In genomic region chr12:31233061-31233730, GRCh38 we compare ENCODE assay signal across 17 cellular contexts.
DNase-seq lines count a peak whose midpoint lies in the region; ATAC-seq and TF ChIP-seq lines count a peak whose summit lies in the region.
"Had no signal": no experiment of that assay in that cellular context is flagged by ENCODE, and none has a peak within 500 bp of the region (broad histone marks: within the 10 kb centered on the region; RNA-seq: fewer than 3 reads in every experiment).

No MANE protein-coding gene starts in this region.

- TF ChIP-seq CTCF in colonic mucosa (IDR thresholded peaks at IDR 0.05) (no peak), esophagus muscularis mucosa (IDR thresholded peaks at IDR 0.05) (no peak), osteoblast (IDR thresholded peaks at IDR 0.05; ENCODE audit: extremely low read depth, low read depth, low read length) (no peak)

- no peaks in the 10 kb centered on the region for H4K20me1 ChIP-seq in osteoblast (ENCODE audit: insufficient read depth, low read length)

- intact Hi-C loops in colonic mucosa (cut with DNase I) (no loop called here), esophagus muscularis mucosa (cut with DNase I) (no loop called here)

- H3K9me3 ChIP-seq in colonic mucosa = no peaks in the 10 kb centered on the region
- H3K9me3 ChIP-seq in esophagus muscularis mucosa = peaks cover 0 to 6% (median 0%) of the 10 kb centered on the region in 4 donors
- no peaks in the 10 kb centered on the region for H3K9me3 ChIP-seq in osteoblast (ENCODE audit: low read depth, low read length)

- H3K36me3 ChIP-seq in colonic mucosa (no peaks in the 10 kb centered on the region), esophagus muscularis mucosa (no peaks in the 10 kb centered on the region), osteoblast (ENCODE audit: insufficient read depth, low read length) (no peaks in the 10 kb centered on the region)

- no peak overlapping the region for H3K9ac ChIP-seq in colonic mucosa (ENCODE audit: low read depth in 2 of 2, low read length in 2 of 2)

- no peak for TF ChIP-seq POLR2A in esophagus muscularis mucosa (IDR thresholded peaks at IDR 0.05; ENCODE audit: low read depth)

- 68% methylated on average over 5 of the region's 5 CpGs for WGBS in esophagus muscularis mucosa

- H3K4me1 ChIP-seq in colonic mucosa (no peaks in the 10 kb centered on the region), esophagus muscularis mucosa (peaks cover 0 to 8% (median 0%) of the 10 kb centered on the region in 4 donors), osteoblast (ENCODE audit: insufficient read depth, low read length) (no peaks in the 10 kb centered on the region)

- H3K4me2 ChIP-seq in osteoblast (ENCODE audit: insufficient read depth, low read length) = no peak overlapping the region
- H3K4me2 ChIP-seq: GM23338 had no signal

- no peaks in the 10 kb centered on the region for H3K27me3 ChIP-seq in colonic mucosa
- H3K27me3 ChIP-seq in esophagus muscularis mucosa = peaks cover 0 to 46% (median 0%) of the 10 kb centered on the region in 4 donors
- H3K27me3 ChIP-seq in osteoblast (ENCODE audit: insufficient read depth, low read length) = peaks cover 49% of the 10 kb centered on the region

- no peak for TF ChIP-seq EP300 in esophagus muscularis mucosa (IDR thresholded peaks at IDR 0.05)

- no peak overlapping the region for H2AFZ ChIP-seq in osteoblast (ENCODE audit: low read length)

- peak; percentile 82 for DNase-seq in NCI-H69 (lab: John Stamatoyannopoulos, UW)
- DNase-seq in colonic mucosa = peak; percentile 7
- DNase-seq in esophagus muscularis mucosa (ENCODE audit: extremely low spot score) = peak; percentile 90
- DNase-seq in osteoblast (ENCODE audit: insufficient read length, low spot score, missing footprints) = peak; percentile 43
- no peak for DNase-seq in activated CD4-positive, alpha-beta T cell treated with anti-CD3 and anti-CD28 coated beads for 1 hour
- no peak for DNase-seq in DMS153 treated with DMSO at 0.1 percent for 48 hours (lab: John Stamatoyannopoulos, UW; ENCODE audit: unreplicated experiment)
- DNase-seq: C1 segment of cervical spinal cord; Calu3; CD4-positive, alpha-beta memory T cell; COR-L47; DND-41; H9; HFFc6 had no signal

- no peak overlapping the region for H3K4me3 ChIP-seq in colonic mucosa
- no peak overlapping the region for H3K4me3 ChIP-seq in esophagus muscularis mucosa
- no peak overlapping the region for H3K4me3 ChIP-seq in osteoblast (ENCODE audit: insufficient read depth, low read length)
- H3K4me3 ChIP-seq: GM23338 had no signal

- ATAC-seq in HG03442 (IDR thresholded peaks at IDR 0.05; ENCODE audit: unreplicated experiment) (no peak), HG03565 (IDR thresholded peaks at IDR 0.05; ENCODE audit: unreplicated experiment) (no peak)
- ATAC-seq: GM23338, HCT116 had no signal

- H3K27ac ChIP-seq in colonic mucosa = no peak overlapping the region
- no peak overlapping the region for H3K27ac ChIP-seq in esophagus muscularis mucosa (replicated peaks in 1 of 4)
- no peak overlapping the region for H3K27ac ChIP-seq in osteoblast (ENCODE audit: low read depth, low read length)

- H3K79me2 ChIP-seq in osteoblast (ENCODE audit: insufficient read depth, low read length) = no peaks in the 10 kb centered on the region

Comparison
In these comparisons a context has a peak if more than half of its experiments do, and no peak if none do; other contexts are left out.
1. DNase-seq: peak in NCI-H69 (single experiment), colonic mucosa (single experiment), esophagus muscularis mucosa (single experiment) and osteoblast (single experiment); none in activated CD4-positive, alpha-beta T cell treated with anti-CD3 and anti-CD28 coated beads for 1 hour (single experiment) and DMS153 treated with DMSO at 0.1 percent for 48 hours (single experiment).